8 cellular contexts compared by ENCODE assay signal in the genomic region with DNA sequence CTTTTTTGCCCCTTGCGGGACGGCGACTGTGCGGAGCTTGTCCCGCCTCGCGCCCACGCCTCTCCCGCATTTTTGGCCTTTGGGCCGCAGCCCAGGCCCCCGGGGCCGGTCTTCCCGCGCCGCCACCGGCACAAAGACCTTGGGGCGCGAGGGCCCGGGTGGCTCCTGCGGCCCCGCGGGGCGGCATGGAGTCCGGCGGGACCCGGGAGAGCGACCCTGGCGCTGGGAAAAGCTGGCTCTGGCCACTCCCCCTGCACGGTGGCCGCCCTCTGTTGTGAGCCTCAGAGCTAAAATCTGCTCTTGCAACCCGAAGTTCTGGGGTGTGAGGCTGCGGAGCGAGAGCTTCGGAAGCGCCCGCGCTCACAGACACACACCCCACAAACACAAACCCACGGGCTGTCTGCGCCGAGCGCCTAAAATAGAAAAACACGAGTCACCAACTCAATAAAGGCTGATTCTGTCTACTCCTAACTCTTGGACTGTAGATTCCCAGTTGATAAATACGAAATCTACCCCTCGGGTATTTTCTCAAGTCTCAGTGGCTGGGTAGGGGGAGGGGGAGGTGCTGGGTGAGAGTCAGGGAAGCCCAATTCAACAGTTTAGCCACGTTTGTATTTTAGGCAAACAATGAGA. TPM values are rescaled to one million over a fixed set of nuclear protein-coding genes. Genes with fewer than 3 reads are reported as not detected.
DNase-seq lines count a peak whose midpoint lies in the region; ATAC-seq and TF ChIP-seq lines count a peak whose summit lies in the region.

No MANE protein-coding gene starts in this region.

- peaks cover 3% of the 10 kb centered on the region for H3K4me1 ChIP-seq in NT2/D1 (ENCODE audit: insufficient read depth, insufficient read length)
- H3K4me1 ChIP-seq in left ventricle myocardium inferior: peaks cover 24% of the 10 kb centered on the region

- intact Hi-C loops in left ventricle myocardium inferior (cut with micrococcal nuclease): no loop called here

- H3K4me3 Mint-ChIP-seq in activated naive CD8-positive, alpha-beta T cell treated with anti-CD3 and anti-CD28 coated beads for 36 hours: peak overlapping the region; percentile 78
- peak overlapping the region; percentile 88 for H3K4me3 Mint-ChIP-seq in progenitor cell of endocrine pancreas (ENCODE audit: low read depth)

- H3K27me3 ChIP-seq in NT2/D1 (ENCODE audit: insufficient read depth, insufficient read length) (no peaks in the 10 kb centered on the region), left ventricle myocardium inferior (ENCODE audit: low read depth) (peaks cover 7% of the 10 kb centered on the region)

- peak overlapping the region; percentile 66 for H3K27ac Mint-ChIP-seq in activated naive CD8-positive, alpha-beta T cell treated with anti-CD3 and anti-CD28 coated beads for 36 hours
- H3K27ac Mint-ChIP-seq in progenitor cell of endocrine pancreas: peak overlapping the region; percentile 98

- peaks cover 14% of the 10 kb centered on the region for H3K27me3 Mint-ChIP-seq in activated naive CD8-positive, alpha-beta T cell treated with anti-CD3 and anti-CD28 coated beads for 36 hours
- H3K27me3 Mint-ChIP-seq in progenitor cell of endocrine pancreas: no peaks in the 10 kb centered on the region

- H3K9ac ChIP-seq in NT2/D1 (ENCODE audit: insufficient read length, low read depth): peak overlapping the region; percentile 96

- TF ChIP-seq CTCF in left ventricle myocardium inferior (IDR thresholded peaks at IDR 0.05; ENCODE audit: borderline replicate concordance): no peak
- TF ChIP-seq CTCF in progenitor cell of endocrine pancreas (IDR thresholded peaks at IDR 0.05; ENCODE audit: unreplicated experiment): no peak

- H3K36me3 Mint-ChIP-seq in activated naive CD8-positive, alpha-beta T cell treated with anti-CD3 and anti-CD28 coated beads for 36 hours: no peaks in the 10 kb centered on the region
- H3K36me3 Mint-ChIP-seq in progenitor cell of endocrine pancreas (ENCODE audit: insufficient read depth): no peaks in the 10 kb centered on the region

- DNase-seq in NCI-H2081 (lab: John Stamatoyannopoulos, UW) (peak; percentile 39 to 63), NCI-H2081 treated with DMSO at 0.1 percent for 48 hours (lab: John Stamatoyannopoulos, UW) (no peak), NT2/D1 (ENCODE audit: low read depth, low spot score) (no peak), left ventricle myocardium inferior (no peak), progenitor cell of endocrine pancreas (ENCODE audit: low spot score, unreplicated experiment) (peak; percentile 74)
- DNase-seq in activated naive CD8-positive, alpha-beta T cell treated with anti-CD3 and anti-CD28 coated beads for 36 hours: peak; percentile 35

- peak overlapping the region; percentile 63 for H3K27ac ChIP-seq in left ventricle myocardium inferior (replicated peaks)

- ATAC-seq in HG03521 (IDR thresholded peaks at IDR 0.05; ENCODE audit: unreplicated experiment) (peak; percentile 17), HG02798 (IDR thresholded peaks at IDR 0.05; ENCODE audit: poor library complexity, unreplicated experiment) (no peak)

- no peaks in the 10 kb centered on the region for H3K9me3 ChIP-seq in NT2/D1 (ENCODE audit: insufficient read depth, low read length)
- no peaks in the 10 kb centered on the region for H3K9me3 ChIP-seq in left ventricle myocardium inferior (replicated peaks)

- peaks cover 19% of the 10 kb centered on the region for H3K4me1 Mint-ChIP-seq in activated naive CD8-positive, alpha-beta T cell treated with anti-CD3 and anti-CD28 coated beads for 36 hours
- peaks cover 16% of the 10 kb centered on the region for H3K4me1 Mint-ChIP-seq in progenitor cell of endocrine pancreas (ENCODE audit: low read depth)

- no peaks in the 10 kb centered on the region for H3K9me3 Mint-ChIP-seq in activated naive CD8-positive, alpha-beta T cell treated with anti-CD3 and anti-CD28 coated beads for 36 hours
- no peaks in the 10 kb centered on the region for H3K9me3 Mint-ChIP-seq in progenitor cell of endocrine pancreas (ENCODE audit: low read depth)

- peak overlapping the region; percentile 71 for H3K4me3 ChIP-seq in NT2/D1 (ENCODE audit: insufficient read length, low read depth)
- peak overlapping the region; percentile 83 for H3K4me3 ChIP-seq in left ventricle myocardium inferior

- H3K36me3 ChIP-seq in NT2/D1 (ENCODE audit: insufficient read depth, insufficient read length, low read length) (peaks cover 2% of the 10 kb centered on the region), left ventricle myocardium inferior (no peaks in the 10 kb centered on the region)

RNA-seq across cellular contexts. Expression of a gene that starts 0.5 kb away (rescaled TPM):
- total RNA-seq in activated naive CD8-positive, alpha-beta T cell treated with anti-CD3 and anti-CD28 coated beads for 36 hours: 1 to 10 TPM; 8.6 to 9.3 TPM
- total RNA-seq in left ventricle myocardium inferior (1.5 TPM), progenitor cell of endocrine pancreas (22.4 and 23.6 TPM in 2 replicates)

Comparison
In these comparisons a context has a peak if more than half of its experiments do, and no peak if none do; other contexts are left out.
1. DNase-seq: peak in NCI-H2081 (2 of 2), activated naive CD8-positive, alpha-beta T cell treated with anti-CD3 and anti-CD28 coated beads for 36 hours (single experiment) and progenitor cell of endocrine pancreas (single experiment); none in NCI-H2081 treated with DMSO at 0.1 percent for 48 hours (single experiment), NT2/D1 (single experiment) and left ventricle myocardium inferior (single experiment).